In genomic region chr2:9345343-9345742, GRCh38 we compare ENCODE assay signal across 15 cellular contexts.
A peak's percentile ranks its signal among the peaks of the same experiment; 100 is the strongest.
DNase-seq lines count a peak whose midpoint lies in the region; ATAC-seq and TF ChIP-seq lines count a peak whose summit lies in the region.
"Had no signal": no experiment of that assay in that cellular context is flagged by ENCODE, and none has a peak within 500 bp of the region (broad histone marks: within the 10 kb centered on the region; RNA-seq: fewer than 3 reads in every experiment).

No MANE protein-coding gene starts in this region.

- ATAC-seq in left lobe of liver (peak; percentile 81), GM19455 (IDR thresholded peaks at IDR 0.05; ENCODE audit: unreplicated experiment) (no peak)
- ATAC-seq: CD8-positive, alpha-beta T cell had no signal

- no peaks in the 10 kb centered on the region for H3K27me3 Mint-ChIP-seq in nephron progenitor cell (ENCODE audit: low read depth, poor library complexity)

- peaks cover 7% of the 10 kb centered on the region for H3K9me3 Mint-ChIP-seq in nephron progenitor cell
- H3K9me3 Mint-ChIP-seq: CD4-positive, CD25-positive, alpha-beta regulatory T cell; CD8-positive, alpha-beta T cell; HFFc6 had no signal

- peak overlapping the region; percentile 64 for H3K27ac Mint-ChIP-seq in nephron progenitor cell
- H3K27ac Mint-ChIP-seq: B cell; CD4-positive, CD25-positive, alpha-beta regulatory T cell; CD8-positive, alpha-beta T cell; HFFc6 had no signal

- TF ChIP-seq CTCF in nephron progenitor cell (IDR thresholded peaks at IDR 0.05) = no peak

- H3K36me3 Mint-ChIP-seq in nephron progenitor cell (ENCODE audit: low read depth) = peaks cover 62% of the 10 kb centered on the region
- H3K36me3 Mint-ChIP-seq: CD4-positive, CD25-positive, alpha-beta regulatory T cell; CD8-positive, alpha-beta T cell had no signal

- H3K4me3 Mint-ChIP-seq in nephron progenitor cell = no peak overlapping the region
- H3K4me3 Mint-ChIP-seq: B cell; CD4-positive, CD25-positive, alpha-beta regulatory T cell; CD8-positive, alpha-beta T cell; HFFc6 had no signal

- peak; percentile 32 for DNase-seq in activated CD8-positive, alpha-beta memory T cell treated with anti-CD3 and anti-CD28 coated beads, Interleukin-2, amount 50 U/mL, for 48 hours
- no peak for DNase-seq in activated CD8-positive, alpha-beta memory T cell treated with anti-CD3 and anti-CD28 coated beads for 24 hours
- DNase-seq in left lobe of liver (ENCODE audit: low spot score) (peak; percentile 78), nephron progenitor cell (no peak), mesenteric fat pad (ENCODE audit: low spot score) (no peak), HK-2 (ENCODE audit: unreplicated experiment) (no peak)
- DNase-seq: Caco-2; CD4-positive, CD25-positive, alpha-beta regulatory T cell; CD8-positive, alpha-beta T cell; DMS153; DND-41; GOT3; HFFc6 had no signal

- no peaks in the 10 kb centered on the region for H3K4me1 Mint-ChIP-seq in nephron progenitor cell
- H3K4me1 Mint-ChIP-seq: B cell; CD4-positive, CD25-positive, alpha-beta regulatory T cell had no signal

Comparison
In these comparisons a context has a peak if more than half of its experiments do, and no peak if none do; other contexts are left out.
1. DNase-seq: peak in activated CD8-positive, alpha-beta memory T cell treated with anti-CD3 and anti-CD28 coated beads, Interleukin-2, amount 50 U/mL, for 48 hours (single experiment) and left lobe of liver (single experiment); none in activated CD8-positive, alpha-beta memory T cell treated with anti-CD3 and anti-CD28 coated beads for 24 hours (single experiment), nephron progenitor cell (single experiment), mesenteric fat pad (single experiment) and HK-2 (single experiment).